Comparison of ENCODE assay signal across 1 cellular context in genomic region chr10:114694735-114695134, GRCh38.
TF ChIP-seq lines count a peak whose summit lies in the region.

No MANE protein-coding gene starts in this region.

TF ChIP-seq in GM23338, 12 proteins besides CTCF, POLR2A, EP300 and RAD21 (continued from another document):
- TF ChIP-seq ZNF462 (CRISPR knock-in tag; IDR thresholded peaks at IDR 0.05) (no peak), NANOG (IDR thresholded peaks at IDR 0.05; ENCODE audit: borderline replicate concordance) (no peak), POLR2AphosphoS5 (IDR thresholded peaks at IDR 0.05; ENCODE audit: low read depth) (no peak), ETS1 (IDR thresholded peaks at IDR 0.05) (no peak), ZNF331 (CRISPR knock-in tag; IDR thresholded peaks at IDR 0.05; ENCODE audit: low read depth) (no peak), REST (IDR thresholded peaks at IDR 0.05; ENCODE audit: unreplicated experiment) (no peak), ZNF114 (CRISPR knock-in tag; IDR thresholded peaks at IDR 0.05) (no peak), JUNB (IDR thresholded peaks at IDR 0.05; ENCODE audit: unreplicated experiment) (no peak), EZH2phosphoT487 (IDR thresholded peaks at IDR 0.05; ENCODE audit: unreplicated experiment) (no peak)
